In genomic region chr3:141368062-141368924, GRCh38 we compare ENCODE assay signal across 8 cellular contexts. TPM values are rescaled to one million over a fixed set of nuclear protein-coding genes. Genes with fewer than 3 reads are reported as not detected.
DNase-seq lines count a peak whose midpoint lies in the region; ATAC-seq and TF ChIP-seq lines count a peak whose summit lies in the region.

Gene ZBTB38, plus strand, starts transcription at chr3:141368504. Its CDS starts 73,885 bp downstream, at chr3:141442389.

- ATAC-seq in lung (ENCODE audit: insufficient read depth, low FRiP score) = peak; percentile 87

- peak within 1 kb of the TSS; percentile 36 for H3K9ac ChIP-seq in endodermal cell (ENCODE audit: extremely low read depth, low read length, poor library complexity, severe bottlenecking)

- DNase-seq in activated naive CD4-positive, alpha-beta T cell treated with anti-CD3 and anti-CD28 coated beads for 36 hours = no peak
- no peak for DNase-seq in activated naive CD4-positive, alpha-beta T cell treated with anti-CD3 and anti-CD28 coated beads, Interleukin-2, amount 50 U/mL, for 16 hours
- DNase-seq in SJSA1 (ENCODE audit: low read depth in 1 of 2, low spot score in 2 of 2) (peak; percentile 98 to 99), endodermal cell (peak; percentile 95), lung (ENCODE audit: low spot score) (peak; percentile 93), superior temporal gyrus (ENCODE audit: extremely low spot score) (peak; percentile 93), NCI-H526 treated with DMSO at 0.1 percent for 48 hours (lab: John Stamatoyannopoulos, UW) (no peak), NCI-H524 (lab: John Stamatoyannopoulos, UW) (no peak)

- CTCF ChIA-PET in activated naive CD4-positive, alpha-beta T cell treated with anti-CD3 and anti-CD28 coated beads for 36 hours (lab: Charles Lee) = interaction anchor here (0.7 to 2.7 kb wide), 3 partner anchors 17 to 92 kb away, joined by 3 to 10 read pairs (median 3); no protein-coding TSS in a partner anchor

- intact Hi-C loops in activated naive CD4-positive, alpha-beta T cell treated with anti-CD3 and anti-CD28 coated beads for 36 hours (cut with micrococcal nuclease) = loop anchor here (10.0 kb wide), 1 partner anchor 277 kb away; no protein-coding TSS in a partner anchor

- H3K4me3 ChIP-seq in SJSA1 (peak within 1 kb of the TSS; percentile 29), endodermal cell (ENCODE audit: low read length) (peak within 1 kb of the TSS; percentile 26), lung (peak within 1 kb of the TSS; percentile 12)

- no peaks in the 10 kb centered on the region for H3K36me3 Mint-ChIP-seq in activated naive CD4-positive, alpha-beta T cell treated with anti-CD3 and anti-CD28 coated beads for 36 hours (ENCODE audit: low read depth)
- no peaks in the 10 kb centered on the region for H3K36me3 Mint-ChIP-seq in endodermal cell (ENCODE audit: low read depth)

- H3K4me3 Mint-ChIP-seq in activated naive CD4-positive, alpha-beta T cell treated with anti-CD3 and anti-CD28 coated beads for 36 hours = no peak within 1 kb of the TSS
- peak within 1 kb of the TSS; percentile 25 for H3K4me3 Mint-ChIP-seq in endodermal cell

- 42 to 55% methylated on average over 17 to 26 of the region's 26 CpGs for WGBS in endodermal cell (ENCODE audit: insufficient coverage in 1 of 2, insufficient read length in 1 of 2), 2 experiments
- 32 to 59% methylated on average over 26 of the region's 26 CpGs for WGBS in lung, 2 donors

- TF ChIP-seq CTCF in endodermal cell (conservative IDR thresholded peaks at IDR 0.05) (no peak), lung (IDR thresholded peaks at IDR 0.05; ENCODE audit: control extremely low read depth, extremely low read depth) (no peak)

- H3K36me3 ChIP-seq in SJSA1 (peaks cover 25% of the 10 kb centered on the region), endodermal cell (ENCODE audit: control insufficient read depth, insufficient read depth, low read length) (no peaks in the 10 kb centered on the region), lung (ENCODE audit: control insufficient read depth in 2 of 2, insufficient read depth in 2 of 2, low read length in 2 of 2) (peaks cover 2 to 3% of the 10 kb centered on the region in 2 donors)

- H3K4me1 ChIP-seq in SJSA1 (replicated peaks) (peaks cover 53% of the 10 kb centered on the region), endodermal cell (ENCODE audit: control insufficient read depth, insufficient read depth, low read length) (peaks cover 2% of the 10 kb centered on the region), lung (ENCODE audit: control insufficient read depth in 2 of 2, insufficient read depth in 2 of 2, low read length in 2 of 2) (peaks cover 15 to 22% of the 10 kb centered on the region in 2 donors)

- H3K27ac ChIP-seq in SJSA1 (peak within 1 kb of the TSS; percentile 99), endodermal cell (ENCODE audit: low read depth, low read length) (peak within 1 kb of the TSS; percentile 97), lung (ENCODE audit: low read depth in 1 of 2, low read length in 1 of 2) (peak within 1 kb of the TSS; percentile 98 to 99)

- peaks cover 2% of the 10 kb centered on the region for H3K9me3 Mint-ChIP-seq in activated naive CD4-positive, alpha-beta T cell treated with anti-CD3 and anti-CD28 coated beads for 36 hours
- peaks cover 11% of the 10 kb centered on the region for H3K9me3 Mint-ChIP-seq in endodermal cell

- peaks cover 15% of the 10 kb centered on the region for H3K4me1 Mint-ChIP-seq in activated naive CD4-positive, alpha-beta T cell treated with anti-CD3 and anti-CD28 coated beads for 36 hours (ENCODE audit: low read depth)
- peaks cover 39% of the 10 kb centered on the region for H3K4me1 Mint-ChIP-seq in endodermal cell

- H3K27ac Mint-ChIP-seq in activated naive CD4-positive, alpha-beta T cell treated with anti-CD3 and anti-CD28 coated beads for 36 hours = no peak within 1 kb of the TSS
- peak within 1 kb of the TSS; percentile 96 for H3K27ac Mint-ChIP-seq in endodermal cell

- H3K27me3 ChIP-seq in SJSA1 (replicated peaks) = no peaks in the 10 kb centered on the region
- no peaks in the 10 kb centered on the region for H3K27me3 ChIP-seq in endodermal cell (ENCODE audit: control insufficient read depth, insufficient read depth, low read length, poor library complexity, severe bottlenecking)
- H3K27me3 ChIP-seq in lung (ENCODE audit: control insufficient read depth, insufficient read depth) = no peaks in the 10 kb centered on the region

- H3K9me3 ChIP-seq in SJSA1 (replicated peaks) = no peaks in the 10 kb centered on the region
- H3K9me3 ChIP-seq in endodermal cell (ENCODE audit: control insufficient read depth, low read length) = peaks cover 6% of the 10 kb centered on the region
- no peaks in the 10 kb centered on the region for H3K9me3 ChIP-seq in lung (ENCODE audit: control insufficient read depth in 2 of 2, insufficient read depth in 1 of 2, low read length in 1 of 2)

- no peaks in the 10 kb centered on the region for H3K27me3 Mint-ChIP-seq in activated naive CD4-positive, alpha-beta T cell treated with anti-CD3 and anti-CD28 coated beads for 36 hours (ENCODE audit: low read depth)
- H3K27me3 Mint-ChIP-seq in endodermal cell (ENCODE audit: insufficient read depth) = peaks cover 4% of the 10 kb centered on the region

RNA-seq across cellular contexts. Expression of gene ZBTB38, which starts in this region (rescaled TPM):
- total RNA-seq in activated naive CD4-positive, alpha-beta T cell treated with anti-CD3 and anti-CD28 coated beads for 36 hours = 10 to 100 TPM; 16.3 to 18.6 TPM
- 52.1 and 75.7 TPM in 2 replicates for total RNA-seq in SJSA1 (2014; rRNA removed; shearing (Covaris generic))
- total RNA-seq in endodermal cell (10 to 100 TPM; 27.3 to 28.2 TPM), lung (100 to 1,000 TPM in 1 of 2 donors, 10 to 100 TPM in 1; 83.0 to 111 TPM)
- 19.0 TPM for polyA plus RNA-seq in endodermal cell (2013, experiment 1 of 2)
- polyA plus RNA-seq in endodermal cell (2013, experiment 2 of 2) = 17.6 TPM
- 10 to 100 TPM in 1 of 2 donors, 1 to 10 TPM in 1; 9.3 to 24.1 TPM for polyA plus RNA-seq in lung

Comparison
In these comparisons a context has a peak if more than half of its experiments do, and no peak if none do; other contexts are left out.
1. DNase-seq: peak in SJSA1 (2 of 2), endodermal cell (single experiment), lung (single experiment) and superior temporal gyrus (single experiment); none in activated naive CD4-positive, alpha-beta T cell treated with anti-CD3 and anti-CD28 coated beads for 36 hours (single experiment), activated naive CD4-positive, alpha-beta T cell treated with anti-CD3 and anti-CD28 coated beads, Interleukin-2, amount 50 U/mL, for 16 hours (single experiment), NCI-H526 treated with DMSO at 0.1 percent for 48 hours (single experiment) and NCI-H524 (0 of 2).
2. Peak in every context shown above with its lines, with median percentiles within 50 percentile points of each other: H3K27ac ChIP-seq and H3K4me3 ChIP-seq.